In genomic region chr2:33441235-33441810, GRCh38 we compare ENCODE assay signal across 8 cellular contexts. TPM values are rescaled to one million over a fixed set of nuclear protein-coding genes. Genes with fewer than 3 reads are reported as not detected.
A peak's percentile ranks its signal among the peaks of the same experiment; 100 is the strongest.
DNase-seq lines count a peak whose midpoint lies in the region; ATAC-seq and TF ChIP-seq lines count a peak whose summit lies in the region.

No MANE protein-coding gene starts in this region.

- no peak for TF ChIP-seq EP300 in ovary (IDR thresholded peaks at IDR 0.05)

- intact Hi-C loops in ovary (cut with DNase I) = no loop called here

- peak; percentile 12 for DNase-seq in activated naive CD8-positive, alpha-beta T cell treated with anti-CD3 and anti-CD28 coated beads for 36 hours
- DNase-seq in activated naive CD8-positive, alpha-beta T cell treated with anti-CD3 and anti-CD28 coated beads, Interleukin-2, amount 50 U/mL, for 24 hours = no peak
- DNase-seq in H4 (ENCODE audit: low spot score) (peak; percentile 18), NAMALWA (ENCODE audit: low spot score) (peak; percentile 70), foreskin fibroblast (peak; percentile 69 to 89), ovary (peak in 4 of 5 donors; percentile 24 to 39 (median 30))
- no peak for DNase-seq in effector CD8-positive, alpha-beta T cell (lab: John Stamatoyannopoulos, UW)

- no peaks in the 10 kb centered on the region for H3K9me3 ChIP-seq in ovary

- ATAC-seq in activated naive CD8-positive, alpha-beta T cell treated with anti-CD3 and anti-CD28 coated beads, Interleukin-2, amount 50 U/mL, for 24 hours = no peak

- H3K4me1 ChIP-seq in ovary (ENCODE audit: insufficient read depth) = peaks cover 5% of the 10 kb centered on the region

- H3K4me1 Mint-ChIP-seq in activated naive CD8-positive, alpha-beta T cell treated with anti-CD3 and anti-CD28 coated beads for 36 hours = no peaks in the 10 kb centered on the region
- H3K4me1 Mint-ChIP-seq in activated naive CD8-positive, alpha-beta T cell treated with anti-CD3 and anti-CD28 coated beads, Interleukin-2, amount 50 U/mL, for 24 hours = no peaks in the 10 kb centered on the region

- H3K27me3 Mint-ChIP-seq in activated naive CD8-positive, alpha-beta T cell treated with anti-CD3 and anti-CD28 coated beads for 36 hours = peaks cover 9% of the 10 kb centered on the region
- H3K27me3 Mint-ChIP-seq in activated naive CD8-positive, alpha-beta T cell treated with anti-CD3 and anti-CD28 coated beads, Interleukin-2, amount 50 U/mL, for 24 hours = peaks cover 1% of the 10 kb centered on the region

- H3K4me3 Mint-ChIP-seq in activated naive CD8-positive, alpha-beta T cell treated with anti-CD3 and anti-CD28 coated beads for 36 hours = no peak overlapping the region
- no peak overlapping the region for H3K4me3 Mint-ChIP-seq in activated naive CD8-positive, alpha-beta T cell treated with anti-CD3 and anti-CD28 coated beads, Interleukin-2, amount 50 U/mL, for 24 hours

- TF ChIP-seq CTCF in WI38 (IDR thresholded peaks at IDR 0.05; ENCODE audit: low read depth, low read length) (peak; percentile 85), foreskin fibroblast (IDR thresholded peaks at IDR 0.05; ENCODE audit: low read depth, low read length) (peak; percentile 79), ovary (IDR thresholded peaks at IDR 0.05) (no peak)

- H3K27me3 ChIP-seq in ovary = no peaks in the 10 kb centered on the region

- no peaks in the 10 kb centered on the region for H3K36me3 ChIP-seq in ovary

- H3K9me3 Mint-ChIP-seq in activated naive CD8-positive, alpha-beta T cell treated with anti-CD3 and anti-CD28 coated beads for 36 hours = no peaks in the 10 kb centered on the region
- H3K9me3 Mint-ChIP-seq in activated naive CD8-positive, alpha-beta T cell treated with anti-CD3 and anti-CD28 coated beads, Interleukin-2, amount 50 U/mL, for 24 hours = no peaks in the 10 kb centered on the region

- H3K27ac Mint-ChIP-seq in activated naive CD8-positive, alpha-beta T cell treated with anti-CD3 and anti-CD28 coated beads for 36 hours = no peak overlapping the region
- no peak overlapping the region for H3K27ac Mint-ChIP-seq in activated naive CD8-positive, alpha-beta T cell treated with anti-CD3 and anti-CD28 coated beads, Interleukin-2, amount 50 U/mL, for 24 hours

- no peak overlapping the region for H3K27ac ChIP-seq in ovary

- WGBS in ovary, 3 donors = 36 to 44% (median 40%) methylated on average over 3 of the region's 3 CpGs

- H3K36me3 Mint-ChIP-seq in activated naive CD8-positive, alpha-beta T cell treated with anti-CD3 and anti-CD28 coated beads for 36 hours = no peaks in the 10 kb centered on the region
- no peaks in the 10 kb centered on the region for H3K36me3 Mint-ChIP-seq in activated naive CD8-positive, alpha-beta T cell treated with anti-CD3 and anti-CD28 coated beads, Interleukin-2, amount 50 U/mL, for 24 hours (ENCODE audit: low read depth)

- no peak for TF ChIP-seq POLR2A in ovary (IDR thresholded peaks at IDR 0.05)

- H3K4me3 ChIP-seq in WI38 (ENCODE audit: low read depth, low read length) = no peak overlapping the region
- no peak overlapping the region for H3K4me3 ChIP-seq in foreskin fibroblast (ENCODE audit: low read depth in 1 of 2, low read length in 2 of 2)
- no peak overlapping the region for H3K4me3 ChIP-seq in ovary

RNA-seq across cellular contexts. Expression of gene RASGRP3, which starts 35.1 kb away (rescaled TPM):
- 1 to 10 TPM; 5.5 to 5.8 TPM for total RNA-seq in activated naive CD8-positive, alpha-beta T cell treated with anti-CD3 and anti-CD28 coated beads for 36 hours
- total RNA-seq in H4 (2014; rRNA removed; shearing (Covaris generic)) = 3.2 and 6.3 TPM in 2 replicates
- total RNA-seq in ovary = 1 to 10 TPM; 1.9 to 6.3 (median 3.0) TPM
- 1 to 10 TPM; 2.2 to 6.4 TPM for polyA plus RNA-seq in ovary

Comparison
In these comparisons a context has a peak if more than half of its experiments do, and no peak if none do; other contexts are left out.
1. DNase-seq: peak in activated naive CD8-positive, alpha-beta T cell treated with anti-CD3 and anti-CD28 coated beads for 36 hours (single experiment), H4 (single experiment), NAMALWA (single experiment), foreskin fibroblast (2 of 2) and ovary (4 of 5); none in activated naive CD8-positive, alpha-beta T cell treated with anti-CD3 and anti-CD28 coated beads, Interleukin-2, amount 50 U/mL, for 24 hours (single experiment) and effector CD8-positive, alpha-beta T cell (single experiment).
2. CTCF ChIP-seq: peak in WI38 (single experiment) and foreskin fibroblast (single experiment); none in ovary (0 of 3).